Comparison of ENCODE assay signal across 1 cellular context in the genomic region with DNA sequence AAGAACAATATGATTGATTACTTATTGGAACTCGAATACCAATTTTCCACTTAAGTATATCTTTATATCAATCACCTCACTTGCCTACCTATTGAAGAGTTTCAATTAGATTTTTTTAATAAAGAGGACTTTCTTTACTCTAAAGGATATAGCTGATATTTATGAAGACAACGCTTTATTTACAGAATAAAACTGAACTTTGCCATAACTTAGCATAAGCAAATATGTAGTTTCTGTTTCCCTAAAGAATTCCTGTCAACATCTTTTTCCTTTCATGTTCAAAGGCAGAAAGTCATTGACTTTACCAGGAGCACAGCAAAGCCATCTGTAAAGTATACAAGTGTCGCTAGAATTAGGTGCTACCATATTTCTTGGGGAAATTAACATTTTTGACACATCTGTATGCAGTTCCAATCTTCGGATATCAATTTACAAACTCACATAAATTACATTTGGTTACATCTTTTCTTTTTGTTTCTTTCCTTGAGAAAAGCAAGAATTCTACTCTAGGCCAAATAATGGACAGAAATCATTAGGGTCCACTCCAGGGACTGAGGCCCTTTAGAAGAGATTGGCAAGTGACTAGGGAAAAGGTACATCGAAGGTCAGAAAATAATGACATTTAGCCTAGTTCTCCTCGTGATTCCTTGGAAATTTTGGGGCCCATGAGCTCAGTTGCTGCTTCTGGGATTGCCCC.
TF ChIP-seq lines count a peak whose summit lies in the region.

No MANE protein-coding gene starts in this region.

TF ChIP-seq in HepG2, 621 proteins besides CTCF, POLR2A, EP300 and RAD21 (continued from another document and continues in another):
- TF ChIP-seq, protein P1, sequence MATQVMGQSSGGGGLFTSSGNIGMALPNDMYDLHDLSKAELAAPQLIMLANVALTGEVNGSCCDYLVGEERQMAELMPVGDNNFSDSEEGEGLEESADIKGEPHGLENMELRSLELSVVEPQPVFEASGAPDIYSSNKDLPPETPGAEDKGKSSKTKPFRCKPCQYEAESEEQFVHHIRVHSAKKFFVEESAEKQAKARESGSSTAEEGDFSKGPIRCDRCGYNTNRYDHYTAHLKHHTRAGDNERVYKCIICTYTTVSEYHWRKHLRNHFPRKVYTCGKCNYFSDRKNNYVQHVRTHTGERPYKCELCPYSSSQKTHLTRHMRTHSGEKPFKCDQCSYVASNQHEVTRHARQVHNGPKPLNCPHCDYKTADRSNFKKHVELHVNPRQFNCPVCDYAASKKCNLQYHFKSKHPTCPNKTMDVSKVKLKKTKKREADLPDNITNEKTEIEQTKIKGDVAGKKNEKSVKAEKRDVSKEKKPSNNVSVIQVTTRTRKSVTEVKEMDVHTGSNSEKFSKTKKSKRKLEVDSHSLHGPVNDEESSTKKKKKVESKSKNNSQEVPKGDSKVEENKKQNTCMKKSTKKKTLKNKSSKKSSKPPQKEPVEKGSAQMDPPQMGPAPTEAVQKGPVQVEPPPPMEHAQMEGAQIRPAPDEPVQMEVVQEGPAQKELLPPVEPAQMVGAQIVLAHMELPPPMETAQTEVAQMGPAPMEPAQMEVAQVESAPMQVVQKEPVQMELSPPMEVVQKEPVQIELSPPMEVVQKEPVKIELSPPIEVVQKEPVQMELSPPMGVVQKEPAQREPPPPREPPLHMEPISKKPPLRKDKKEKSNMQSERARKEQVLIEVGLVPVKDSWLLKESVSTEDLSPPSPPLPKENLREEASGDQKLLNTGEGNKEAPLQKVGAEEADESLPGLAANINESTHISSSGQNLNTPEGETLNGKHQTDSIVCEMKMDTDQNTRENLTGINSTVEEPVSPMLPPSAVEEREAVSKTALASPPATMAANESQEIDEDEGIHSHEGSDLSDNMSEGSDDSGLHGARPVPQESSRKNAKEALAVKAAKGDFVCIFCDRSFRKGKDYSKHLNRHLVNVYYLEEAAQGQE (IDR thresholded peaks at IDR 0.05; ENCODE audit: borderline replicate concordance in 1 of 2, low read depth in 1 of 2, low read length in 2 of 2) = peak in 1 of 2 experiments; percentile 53; a peak in 1 of 4 replicates
- TF ChIP-seq PPARG (CRISPR knock-in tag; conservative IDR thresholded peaks at IDR 0.05) = peak; percentile 89
- TF ChIP-seq ZNF781 (CRISPR knock-in tag; IDR thresholded peaks at IDR 0.05; ENCODE audit: borderline replicate concordance, not compliant biosample characterization) = peak; percentile 37
- TF ChIP-seq, protein P2, sequence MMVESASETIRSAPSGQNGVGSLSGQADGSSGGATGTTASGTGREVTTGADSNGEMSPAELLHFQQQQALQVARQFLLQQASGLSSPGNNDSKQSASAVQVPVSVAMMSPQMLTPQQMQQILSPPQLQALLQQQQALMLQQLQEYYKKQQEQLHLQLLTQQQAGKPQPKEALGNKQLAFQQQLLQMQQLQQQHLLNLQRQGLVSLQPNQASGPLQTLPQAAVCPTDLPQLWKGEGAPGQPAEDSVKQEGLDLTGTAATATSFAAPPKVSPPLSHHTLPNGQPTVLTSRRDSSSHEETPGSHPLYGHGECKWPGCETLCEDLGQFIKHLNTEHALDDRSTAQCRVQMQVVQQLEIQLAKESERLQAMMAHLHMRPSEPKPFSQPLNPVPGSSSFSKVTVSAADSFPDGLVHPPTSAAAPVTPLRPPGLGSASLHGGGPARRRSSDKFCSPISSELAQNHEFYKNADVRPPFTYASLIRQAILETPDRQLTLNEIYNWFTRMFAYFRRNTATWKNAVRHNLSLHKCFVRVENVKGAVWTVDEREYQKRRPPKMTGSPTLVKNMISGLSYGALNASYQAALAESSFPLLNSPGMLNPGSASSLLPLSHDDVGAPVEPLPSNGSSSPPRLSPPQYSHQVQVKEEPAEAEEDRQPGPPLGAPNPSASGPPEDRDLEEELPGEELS (CRISPR knock-in tag; IDR thresholded peaks at IDR 0.05) = peak; percentile 84
- peak; percentile 83 for TF ChIP-seq RARA (CRISPR knock-in tag; IDR thresholded peaks at IDR 0.05)
- peak; percentile 84; the same call in 1 of the 2 replicates for TF ChIP-seq GATA4 (IDR thresholded peaks at IDR 0.05; ENCODE audit: borderline replicate concordance, low read depth)
- TF ChIP-seq, protein P3, sequence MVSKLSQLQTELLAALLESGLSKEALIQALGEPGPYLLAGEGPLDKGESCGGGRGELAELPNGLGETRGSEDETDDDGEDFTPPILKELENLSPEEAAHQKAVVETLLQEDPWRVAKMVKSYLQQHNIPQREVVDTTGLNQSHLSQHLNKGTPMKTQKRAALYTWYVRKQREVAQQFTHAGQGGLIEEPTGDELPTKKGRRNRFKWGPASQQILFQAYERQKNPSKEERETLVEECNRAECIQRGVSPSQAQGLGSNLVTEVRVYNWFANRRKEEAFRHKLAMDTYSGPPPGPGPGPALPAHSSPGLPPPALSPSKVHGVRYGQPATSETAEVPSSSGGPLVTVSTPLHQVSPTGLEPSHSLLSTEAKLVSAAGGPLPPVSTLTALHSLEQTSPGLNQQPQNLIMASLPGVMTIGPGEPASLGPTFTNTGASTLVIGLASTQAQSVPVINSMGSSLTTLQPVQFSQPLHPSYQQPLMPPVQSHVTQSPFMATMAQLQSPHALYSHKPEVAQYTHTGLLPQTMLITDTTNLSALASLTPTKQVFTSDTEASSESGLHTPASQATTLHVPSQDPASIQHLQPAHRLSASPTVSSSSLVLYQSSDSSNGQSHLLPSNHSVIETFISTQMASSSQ (IDR thresholded peaks at IDR 0.05; ENCODE audit: low read depth) = peak; percentile 84
- TF ChIP-seq, protein P3 (CRISPR knock-in tag; IDR thresholded peaks at IDR 0.05; ENCODE audit: borderline replicate concordance) = no peak
- TF ChIP-seq ZNF878 (CRISPR knock-in tag; IDR thresholded peaks at IDR 0.05) = no peak
- TF ChIP-seq KMT2B (CRISPR knock-in tag; IDR thresholded peaks at IDR 0.05) = peak; percentile 42; the same call in 1 of the 2 replicates
- TF ChIP-seq, protein P4, sequence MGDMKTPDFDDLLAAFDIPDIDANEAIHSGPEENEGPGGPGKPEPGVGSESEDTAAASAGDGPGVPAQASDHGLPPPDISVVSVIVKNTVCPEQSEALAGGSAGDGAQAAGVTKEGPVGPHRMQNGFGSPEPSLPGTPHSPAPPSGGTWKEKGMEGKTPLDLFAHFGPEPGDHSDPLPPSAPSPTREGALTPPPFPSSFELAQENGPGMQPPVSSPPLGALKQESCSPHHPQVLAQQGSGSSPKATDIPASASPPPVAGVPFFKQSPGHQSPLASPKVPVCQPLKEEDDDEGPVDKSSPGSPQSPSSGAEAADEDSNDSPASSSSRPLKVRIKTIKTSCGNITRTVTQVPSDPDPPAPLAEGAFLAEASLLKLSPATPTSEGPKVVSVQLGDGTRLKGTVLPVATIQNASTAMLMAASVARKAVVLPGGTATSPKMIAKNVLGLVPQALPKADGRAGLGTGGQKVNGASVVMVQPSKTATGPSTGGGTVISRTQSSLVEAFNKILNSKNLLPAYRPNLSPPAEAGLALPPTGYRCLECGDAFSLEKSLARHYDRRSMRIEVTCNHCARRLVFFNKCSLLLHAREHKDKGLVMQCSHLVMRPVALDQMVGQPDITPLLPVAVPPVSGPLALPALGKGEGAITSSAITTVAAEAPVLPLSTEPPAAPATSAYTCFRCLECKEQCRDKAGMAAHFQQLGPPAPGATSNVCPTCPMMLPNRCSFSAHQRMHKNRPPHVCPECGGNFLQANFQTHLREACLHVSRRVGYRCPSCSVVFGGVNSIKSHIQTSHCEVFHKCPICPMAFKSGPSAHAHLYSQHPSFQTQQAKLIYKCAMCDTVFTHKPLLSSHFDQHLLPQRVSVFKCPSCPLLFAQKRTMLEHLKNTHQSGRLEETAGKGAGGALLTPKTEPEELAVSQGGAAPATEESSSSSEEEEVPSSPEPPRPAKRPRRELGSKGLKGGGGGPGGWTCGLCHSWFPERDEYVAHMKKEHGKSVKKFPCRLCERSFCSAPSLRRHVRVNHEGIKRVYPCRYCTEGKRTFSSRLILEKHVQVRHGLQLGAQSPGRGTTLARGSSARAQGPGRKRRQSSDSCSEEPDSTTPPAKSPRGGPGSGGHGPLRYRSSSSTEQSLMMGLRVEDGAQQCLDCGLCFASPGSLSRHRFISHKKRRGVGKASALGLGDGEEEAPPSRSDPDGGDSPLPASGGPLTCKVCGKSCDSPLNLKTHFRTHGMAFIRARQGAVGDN (CRISPR knock-in tag; IDR thresholded peaks at IDR 0.05) = no peak
- TF ChIP-seq, protein P5, sequence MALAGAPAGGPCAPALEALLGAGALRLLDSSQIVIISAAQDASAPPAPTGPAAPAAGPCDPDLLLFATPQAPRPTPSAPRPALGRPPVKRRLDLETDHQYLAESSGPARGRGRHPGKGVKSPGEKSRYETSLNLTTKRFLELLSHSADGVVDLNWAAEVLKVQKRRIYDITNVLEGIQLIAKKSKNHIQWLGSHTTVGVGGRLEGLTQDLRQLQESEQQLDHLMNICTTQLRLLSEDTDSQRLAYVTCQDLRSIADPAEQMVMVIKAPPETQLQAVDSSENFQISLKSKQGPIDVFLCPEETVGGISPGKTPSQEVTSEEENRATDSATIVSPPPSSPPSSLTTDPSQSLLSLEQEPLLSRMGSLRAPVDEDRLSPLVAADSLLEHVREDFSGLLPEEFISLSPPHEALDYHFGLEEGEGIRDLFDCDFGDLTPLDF (CRISPR knock-in tag; IDR thresholded peaks at IDR 0.05) = no peak
- TF ChIP-seq YEATS2 (CRISPR knock-in tag; IDR thresholded peaks at IDR 0.05; ENCODE audit: borderline replicate concordance) = no peak
- TF ChIP-seq HMG20B (CRISPR knock-in tag; conservative IDR thresholded peaks at IDR 0.05) = 0 out of 2 replicates have a peak, but pooled peaks have one; percentile 38
- TF ChIP-seq NCOR1 (IDR thresholded peaks at IDR 0.05; ENCODE audit: borderline replicate concordance, low read length) = peak; percentile 29; the same call in 1 of the 2 replicates
- TF ChIP-seq, protein P6, sequence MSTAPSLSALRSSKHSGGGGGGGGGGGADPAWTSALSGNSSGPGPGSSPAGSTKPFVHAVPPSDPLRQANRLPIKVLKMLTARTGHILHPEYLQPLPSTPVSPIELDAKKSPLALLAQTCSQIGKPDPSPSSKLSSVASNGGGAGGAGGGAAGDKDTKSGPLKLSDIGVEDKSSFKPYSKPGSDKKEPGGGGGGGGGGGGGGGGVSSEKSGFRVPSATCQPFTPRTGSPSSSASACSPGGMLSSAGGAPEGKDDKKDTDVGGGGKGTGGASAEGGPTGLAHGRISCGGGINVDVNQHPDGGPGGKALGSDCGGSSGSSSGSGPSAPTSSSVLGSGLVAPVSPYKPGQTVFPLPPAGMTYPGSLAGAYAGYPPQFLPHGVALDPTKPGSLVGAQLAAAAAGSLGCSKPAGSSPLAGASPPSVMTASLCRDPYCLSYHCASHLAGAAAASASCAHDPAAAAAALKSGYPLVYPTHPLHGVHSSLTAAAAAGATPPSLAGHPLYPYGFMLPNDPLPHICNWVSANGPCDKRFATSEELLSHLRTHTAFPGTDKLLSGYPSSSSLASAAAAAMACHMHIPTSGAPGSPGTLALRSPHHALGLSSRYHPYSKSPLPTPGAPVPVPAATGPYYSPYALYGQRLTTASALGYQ (CRISPR knock-in tag; IDR thresholded peaks at IDR 0.05) = peak; percentile 45; the same call in 1 of the 2 replicates
- TF ChIP-seq, protein P7, sequence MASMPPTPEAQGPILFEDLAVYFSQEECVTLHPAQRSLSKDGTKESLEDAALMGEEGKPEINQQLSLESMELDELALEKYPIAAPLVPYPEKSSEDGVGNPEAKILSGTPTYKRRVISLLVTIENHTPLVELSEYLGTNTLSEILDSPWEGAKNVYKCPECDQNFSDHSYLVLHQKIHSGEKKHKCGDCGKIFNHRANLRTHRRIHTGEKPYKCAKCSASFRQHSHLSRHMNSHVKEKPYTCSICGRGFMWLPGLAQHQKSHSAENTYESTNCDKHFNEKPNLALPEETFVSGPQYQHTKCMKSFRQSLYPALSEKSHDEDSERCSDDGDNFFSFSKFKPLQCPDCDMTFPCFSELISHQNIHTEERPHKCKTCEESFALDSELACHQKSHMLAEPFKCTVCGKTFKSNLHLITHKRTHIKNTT (CRISPR knock-in tag; IDR thresholded peaks at IDR 0.05) = no peak
- TF ChIP-seq SMARCC2 (IDR thresholded peaks at IDR 0.05) = peak; percentile 63; the same call in 1 of the 2 replicates
- TF ChIP-seq, protein P8, sequence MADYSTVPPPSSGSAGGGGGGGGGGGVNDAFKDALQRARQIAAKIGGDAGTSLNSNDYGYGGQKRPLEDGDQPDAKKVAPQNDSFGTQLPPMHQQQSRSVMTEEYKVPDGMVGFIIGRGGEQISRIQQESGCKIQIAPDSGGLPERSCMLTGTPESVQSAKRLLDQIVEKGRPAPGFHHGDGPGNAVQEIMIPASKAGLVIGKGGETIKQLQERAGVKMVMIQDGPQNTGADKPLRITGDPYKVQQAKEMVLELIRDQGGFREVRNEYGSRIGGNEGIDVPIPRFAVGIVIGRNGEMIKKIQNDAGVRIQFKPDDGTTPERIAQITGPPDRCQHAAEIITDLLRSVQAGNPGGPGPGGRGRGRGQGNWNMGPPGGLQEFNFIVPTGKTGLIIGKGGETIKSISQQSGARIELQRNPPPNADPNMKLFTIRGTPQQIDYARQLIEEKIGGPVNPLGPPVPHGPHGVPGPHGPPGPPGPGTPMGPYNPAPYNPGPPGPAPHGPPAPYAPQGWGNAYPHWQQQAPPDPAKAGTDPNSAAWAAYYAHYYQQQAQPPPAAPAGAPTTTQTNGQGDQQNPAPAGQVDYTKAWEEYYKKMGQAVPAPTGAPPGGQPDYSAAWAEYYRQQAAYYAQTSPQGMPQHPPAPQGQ (CRISPR knock-in tag; IDR thresholded peaks at IDR 0.05; ENCODE audit: borderline replicate concordance) = no peak
- TF ChIP-seq, protein P9, sequence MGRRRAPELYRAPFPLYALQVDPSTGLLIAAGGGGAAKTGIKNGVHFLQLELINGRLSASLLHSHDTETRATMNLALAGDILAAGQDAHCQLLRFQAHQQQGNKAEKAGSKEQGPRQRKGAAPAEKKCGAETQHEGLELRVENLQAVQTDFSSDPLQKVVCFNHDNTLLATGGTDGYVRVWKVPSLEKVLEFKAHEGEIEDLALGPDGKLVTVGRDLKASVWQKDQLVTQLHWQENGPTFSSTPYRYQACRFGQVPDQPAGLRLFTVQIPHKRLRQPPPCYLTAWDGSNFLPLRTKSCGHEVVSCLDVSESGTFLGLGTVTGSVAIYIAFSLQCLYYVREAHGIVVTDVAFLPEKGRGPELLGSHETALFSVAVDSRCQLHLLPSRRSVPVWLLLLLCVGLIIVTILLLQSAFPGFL (CRISPR knock-in tag; IDR thresholded peaks at IDR 0.05) = no peak
- peak; percentile 66; the same call in 1 of the 2 replicates for TF ChIP-seq ZNF644 (CRISPR knock-in tag; IDR thresholded peaks at IDR 0.05; ENCODE audit: low read depth)
- 0 out of 2 replicates have a peak, but pooled peaks have one; percentile 18 for TF ChIP-seq FOXJ3 (CRISPR knock-in tag; IDR thresholded peaks at IDR 0.05; ENCODE audit: borderline replicate concordance)
- TF ChIP-seq ARNTL (CRISPR knock-in tag; IDR thresholded peaks at IDR 0.05) = peak; percentile 24; the same call in 1 of the 2 replicates
- no peak; the same call in 1 of the 2 replicates for TF ChIP-seq GFI1 (CRISPR knock-in tag; IDR thresholded peaks at IDR 0.05; ENCODE audit: borderline replicate concordance)
- TF ChIP-seq NCOA5 (CRISPR knock-in tag; IDR thresholded peaks at IDR 0.05) = no peak
- TF ChIP-seq ZNF350 (CRISPR knock-in tag; IDR thresholded peaks at IDR 0.05; ENCODE audit: borderline replicate concordance, low read depth) = no peak
